8 cellular contexts compared by ENCODE assay signal in the genomic region with DNA sequence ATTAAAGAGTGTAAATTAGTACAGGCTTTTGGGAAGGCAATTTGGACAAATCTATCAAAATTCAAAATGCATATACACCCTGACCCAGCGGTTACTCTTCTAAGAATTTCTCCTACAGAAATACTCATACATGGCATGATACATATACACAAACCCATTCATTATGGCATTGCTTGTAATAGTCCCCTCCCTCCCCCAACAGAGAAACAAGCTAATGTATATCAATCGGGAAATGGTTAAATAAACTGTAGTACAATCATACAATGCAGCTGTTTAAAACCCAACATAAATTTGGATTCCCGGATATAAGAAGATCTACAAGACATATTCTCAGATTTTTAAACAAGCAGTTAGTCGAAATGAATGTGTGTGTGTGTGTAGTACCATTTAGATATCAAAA. TPM values are rescaled to one million over a fixed set of nuclear protein-coding genes. Genes with fewer than 3 reads are reported as not detected.
DNase-seq lines count a peak whose midpoint lies in the region; ATAC-seq and TF ChIP-seq lines count a peak whose summit lies in the region.

No MANE protein-coding gene starts in this region.

- in situ Hi-C loops in transverse colon (cut with MboI; ENCODE audit: low pct_ligation_motif_present in 1 of 4, low pct_unique_long_range_greater_than_20kb in 1 of 4, low sequenced_read_pairs in 3 of 4), result no loop called here

- H3K36me3 ChIP-seq in left lung (no peaks in the 10 kb centered on the region), transverse colon (no peaks in the 10 kb centered on the region)

- H3K27ac Mint-ChIP-seq in activated naive CD4-positive, alpha-beta T cell treated with anti-CD3 and anti-CD28 coated beads, Interleukin-2, amount 50 U/mL, for 72 hours, result peak overlapping the region; percentile 94 to 98

- TF ChIP-seq CTCF in AG09309 (IDR thresholded peaks at IDR 0.05; ENCODE audit: control insufficient read depth, insufficient read depth, low read depth, low read length, missing control alignments), result no peak
- no peak for TF ChIP-seq CTCF in HFF-Myc (IDR thresholded peaks at IDR 0.05; ENCODE audit: low read depth, low read length, missing control alignments)
- no peak for TF ChIP-seq CTCF in left lung (IDR thresholded peaks at IDR 0.05)
- TF ChIP-seq CTCF in transverse colon (IDR thresholded peaks at IDR 0.05), result no peak

- no peaks in the 10 kb centered on the region for H3K9me3 Mint-ChIP-seq in activated naive CD4-positive, alpha-beta T cell treated with anti-CD3 and anti-CD28 coated beads, Interleukin-2, amount 50 U/mL, for 72 hours

- H3K27me3 ChIP-seq in left lung (no peaks in the 10 kb centered on the region), transverse colon (no peaks in the 10 kb centered on the region)

- peaks cover 21 to 32% of the 10 kb centered on the region in 2 donors for H3K36me3 Mint-ChIP-seq in activated naive CD4-positive, alpha-beta T cell treated with anti-CD3 and anti-CD28 coated beads, Interleukin-2, amount 50 U/mL, for 72 hours

- H3K4me3 ChIP-seq in AG09309 (ENCODE audit: control insufficient read depth, low read depth, low read length), result peak overlapping the region; percentile 71
- peak overlapping the region; percentile 74 for H3K4me3 ChIP-seq in HFF-Myc (replicated peaks; ENCODE audit: low read depth, low read length)
- H3K4me3 ChIP-seq in left lung, result peak overlapping the region; percentile 49 to 60
- peak overlapping the region; percentile 22 to 85 (median 64) for H3K4me3 ChIP-seq in transverse colon

- H3K27ac ChIP-seq in left lung (peak overlapping the region; percentile 85 to 89), transverse colon (peak overlapping the region; percentile 89 to 95 (median 90))

- H3K4me1 ChIP-seq in left lung, result peaks cover 0 to 20% of the 10 kb centered on the region in 2 donors
- H3K4me1 ChIP-seq in transverse colon, result peaks cover 0 to 23% (median 11%) of the 10 kb centered on the region in 4 donors

- intact Hi-C loops in left lung (cut with DNase I) (no loop called here), transverse colon (cut with DNase I; ENCODE audit: low total_unique reads) (no loop called here)

- H3K9me3 ChIP-seq in left lung, result no peaks in the 10 kb centered on the region
- H3K9me3 ChIP-seq in transverse colon, result no peaks in the 10 kb centered on the region

- DNase-seq in AG09309 (ENCODE audit: low read depth), result no peak
- DNase-seq in HFF-Myc (ENCODE audit: extremely low read depth, low read depth), result no peak
- DNase-seq in activated naive CD4-positive, alpha-beta T cell treated with anti-CD3 and anti-CD28 coated beads, Interleukin-2, amount 50 U/mL, for 72 hours (ENCODE audit: low spot score in 2 of 2), result no peak
- no peak for DNase-seq in left lung
- DNase-seq in transverse colon, result no peak
- DNase-seq in LoVo (ENCODE audit: low spot score), result no peak

- no peak for TF ChIP-seq POLR2A in transverse colon (IDR thresholded peaks at IDR 0.05)

- TF ChIP-seq EP300 in transverse colon (IDR thresholded peaks at IDR 0.05; ENCODE audit: low read depth), result no peak

- WGBS in transverse colon (ENCODE audit: low coverage in 1 of 2), 2 donors, result 32% methylated on average over 4 of the region's 4 CpGs; no CpG with 5 or more reads in 1 of the 2 donors

- ATAC-seq in activated naive CD4-positive, alpha-beta T cell treated with anti-CD3 and anti-CD28 coated beads, Interleukin-2, amount 50 U/mL, for 72 hours, result no peak
- ATAC-seq in left lung (no peak), HG03378 (IDR thresholded peaks at IDR 0.05; ENCODE audit: unreplicated experiment) (no peak), HG02840 (IDR thresholded peaks at IDR 0.05; ENCODE audit: low FRiP score, unreplicated experiment) (no peak)

RNA-seq across cellular contexts. Expression of gene HUWE1, which starts 0.8 kb away (rescaled TPM):
- 100 to 1,000 TPM; 505 to 553 TPM for total RNA-seq in activated naive CD4-positive, alpha-beta T cell treated with anti-CD3 and anti-CD28 coated beads, Interleukin-2, amount 50 U/mL, for 72 hours
- total RNA-seq in left lung (100 to 1,000 TPM; 163 to 200 TPM), transverse colon (100 to 1,000 TPM in 1 of 4 donors, 10 to 100 TPM in 3; 65.1 to 104 (median 84.7) TPM)
